ENCODE assay signal across 27 cellular contexts in genomic region chr10:99967961-99968360, GRCh38.
"Had no signal": no experiment of that assay in that cellular context is flagged by ENCODE, and none has a peak within 500 bp of the region (broad histone marks: within the 10 kb centered on the region; RNA-seq: fewer than 3 reads in every experiment).

No MANE protein-coding gene starts in this region.

- DNase-seq: Kasumi-1, MV-4-11, NCI-H1092, NCI-H1105 treated with DMSO at 0.1 percent for 48 hours, NCI-H1417 treated with DMSO at 0.1 percent for 48 hours, NCI-H146, NCI-H1694 treated with DMSO at 0.1 percent for 48 hours, NCI-H1930, NCI-H2081, NCI-H2107, NCI-H226, NCI-H446, NCI-H510A, NCI-H524 treated with DMSO at 0.1 percent for 48 hours, NCI-H69, NCI-H774, PC-3, Peyer's patch, Right ventricle myocardium superior, SJCRH30, SW 1271, T-cell had no signal

- H3K4me3 Mint-ChIP-seq: IgD-negative memory B cell; T-cell; T-helper 1 cell treated with Interleukin-12 subunit alpha and Interleukin-12 subunit beta and Interleukin-4 antibody, amounts not matched to agents 30 μg/mL and 1 μg/mL, for 36 hours had no signal

- H3K27ac Mint-ChIP-seq: IgD-negative memory B cell; T-cell; T-helper 1 cell treated with Interleukin-12 subunit alpha and Interleukin-12 subunit beta and Interleukin-4 antibody, amounts not matched to agents 30 μg/mL and 1 μg/mL, for 36 hours had no signal

- H3K9ac ChIP-seq: KMS-11 had no signal

- H3K27me3 Mint-ChIP-seq: IgD-negative memory B cell, T-cell had no signal

- H3K4me1 ChIP-seq: Peyer's patch had no signal

- H3K9me3 ChIP-seq: Peyer's patch, SJCRH30 had no signal

- H3K9me3 Mint-ChIP-seq: IgD-negative memory B cell; T-cell; T-helper 1 cell treated with Interleukin-12 subunit alpha and Interleukin-12 subunit beta and Interleukin-4 antibody, amounts not matched to agents 30 μg/mL and 1 μg/mL, for 36 hours had no signal

- H3K27me3 ChIP-seq: Peyer's patch, SJCRH30 had no signal

- H3K4me2 ChIP-seq: KMS-11 had no signal

- ATAC-seq: K562, PC-3, T-cell had no signal

- H3K27ac ChIP-seq: HL-60, KMS-11, Peyer's patch, SJCRH30 had no signal

- H3K4me3 ChIP-seq: K562, Peyer's patch, SJCRH30 had no signal
